In genomic region chr15:85411992-85412538, GRCh38 we compare ENCODE assay signal across 1 cellular context.
TF ChIP-seq lines count a peak whose summit lies in the region.

No MANE protein-coding gene starts in this region.

TF ChIP-seq in endothelial cell of umbilical vein, 7 proteins besides CTCF, POLR2A, EP300 and RAD21 (continued from another document):
- TF ChIP-seq FOS (IDR thresholded peaks at IDR 0.05; ENCODE audit: borderline replicate concordance, insufficient read depth, low read length): no peak
- no peak for TF ChIP-seq JUN (IDR thresholded peaks at IDR 0.05; ENCODE audit: borderline replicate concordance, insufficient read depth, insufficient read length, low read depth)
TF ChIP-seq in endothelial cell of umbilical vein: peak in this region for 0.
